1 cellular context compared by ENCODE assay signal in the genomic region with DNA sequence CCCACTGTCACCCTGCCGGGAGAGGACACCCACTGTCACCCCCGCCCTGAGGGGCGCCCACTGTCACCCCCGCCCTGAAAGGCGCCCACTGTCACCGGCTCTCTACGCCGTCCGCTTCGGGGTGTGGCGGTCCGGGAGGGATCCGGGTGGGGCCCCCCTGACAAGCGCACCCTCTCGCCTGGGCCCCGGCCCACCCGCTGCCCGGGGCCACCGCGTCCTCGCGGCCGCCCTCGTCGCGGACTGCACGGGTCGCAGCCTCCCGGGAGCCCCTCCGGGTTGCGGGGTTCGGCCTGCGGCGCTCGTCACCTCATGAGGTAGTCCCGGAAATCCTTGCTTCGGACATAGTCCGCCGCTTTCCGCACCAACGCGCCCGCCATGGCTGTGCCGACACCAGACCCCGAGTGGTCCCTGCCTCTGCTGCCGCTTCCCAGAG.
TF ChIP-seq lines count a peak whose summit lies in the region.

No MANE protein-coding gene starts in this region.

TF ChIP-seq in IMR-90, 13 proteins besides CTCF, POLR2A, EP300 and RAD21 (continued from another document):
- TF ChIP-seq, protein P1, sequence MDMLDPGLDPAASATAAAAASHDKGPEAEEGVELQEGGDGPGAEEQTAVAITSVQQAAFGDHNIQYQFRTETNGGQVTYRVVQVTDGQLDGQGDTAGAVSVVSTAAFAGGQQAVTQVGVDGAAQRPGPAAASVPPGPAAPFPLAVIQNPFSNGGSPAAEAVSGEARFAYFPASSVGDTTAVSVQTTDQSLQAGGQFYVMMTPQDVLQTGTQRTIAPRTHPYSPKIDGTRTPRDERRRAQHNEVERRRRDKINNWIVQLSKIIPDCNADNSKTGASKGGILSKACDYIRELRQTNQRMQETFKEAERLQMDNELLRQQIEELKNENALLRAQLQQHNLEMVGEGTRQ (IDR thresholded peaks at IDR 0.05; ENCODE audit: low read depth, low read length): no peak
